In the genomic region with DNA sequence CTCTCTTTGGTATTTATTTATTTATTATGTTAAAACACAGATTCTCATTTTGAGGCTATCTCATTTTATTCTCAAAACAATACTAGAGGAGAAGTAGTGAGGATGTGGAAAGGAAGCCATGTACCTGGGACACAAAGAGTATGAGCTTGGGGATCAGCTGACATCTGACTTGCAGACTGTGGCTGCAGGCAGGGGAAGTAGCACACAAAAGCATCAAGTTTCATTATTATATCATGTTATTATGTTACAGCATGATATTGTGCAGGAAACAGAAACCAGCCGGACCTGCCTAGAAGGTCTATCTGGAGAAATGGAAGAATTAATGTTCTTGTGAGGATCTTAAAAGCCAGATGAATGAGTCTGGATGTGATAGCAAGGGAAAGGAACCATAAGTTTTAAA, we compare ENCODE assay signal across 9 cellular contexts.
DNase-seq lines count a peak whose midpoint lies in the region; ATAC-seq, FAIRE-seq and TF ChIP-seq lines count a peak whose summit lies in the region.
"Had no signal": no experiment of that assay in that cellular context is flagged by ENCODE, and none has a peak within 500 bp of the region (broad histone marks: within the 10 kb centered on the region; RNA-seq: fewer than 3 reads in every experiment).

No MANE protein-coding gene starts in this region.

- H4K20me1 ChIP-seq in PC-3 (ENCODE audit: low read length), result no peaks in the 10 kb centered on the region

- BruUV-seq in PC-3 (replicated peaks; lab: Mats Ljungman, UMichigan), result no TSS peak

- CTCF ChIA-PET in PC-3 (lab: Charles Lee), result no interaction called here

- FAIRE-seq in RCC 7860 (lab: Jason Lieb, UNC), result no peak

- DNase-seq in PC-3 (peak; percentile 55), RCC 7860 (ENCODE audit: low spot score) (no peak), mucosa of gallbladder (ENCODE audit: low spot score) (no peak), NCI-H146 (lab: John Stamatoyannopoulos, UW) (no peak), DMS79 (lab: John Stamatoyannopoulos, UW) (no peak)
- DNase-seq: MG63 had no signal

- no peak for TF ChIP-seq CTCF in PC-3 (conservative IDR thresholded peaks at IDR 0.05; ENCODE audit: low read depth, low read length)

- no peaks in the 10 kb centered on the region for H3K9me2 ChIP-seq in PC-3 (replicated peaks; ENCODE audit: low read length)

- no peak overlapping the region for H3K9ac ChIP-seq in PC-3 (ENCODE audit: low read length)

- POLR2A ChIA-PET in PC-3 (lab: Charles Lee; ENCODE audit: unreplicated experiment), result no interaction called here

- peaks cover 32% of the 10 kb centered on the region for H3K4me1 ChIP-seq in PC-3 (ENCODE audit: insufficient read depth, low read length)

- 0 out of 2 replicates have a peak overlapping the region, but pooled peaks have one; percentile 18 for H3K4me2 ChIP-seq in PC-3 (ENCODE audit: low read length)

- no peaks in the 10 kb centered on the region for H3K27me3 ChIP-seq in PC-3 (ENCODE audit: low read length)
- H3K27me3 ChIP-seq: MG63 had no signal

- intact Hi-C loops in PC-3 (cut with micrococcal nuclease), result loop anchor here (2.0 to 5.0 kb wide), 4 partner anchors 48 to 330 kb away; no protein-coding TSS in a partner anchor

- H3K9me3 ChIP-seq in PC-3 (ENCODE audit: low read length), result no peaks in the 10 kb centered on the region

- ATAC-seq in GM18517 (IDR thresholded peaks at IDR 0.05; ENCODE audit: unreplicated experiment) (peak; percentile 86), GM21447 (IDR thresholded peaks at IDR 0.05; ENCODE audit: unreplicated experiment) (peak; percentile 89), HG03280 (IDR thresholded peaks at IDR 0.05; ENCODE audit: unreplicated experiment) (peak; percentile 74), PC-3 (peak; percentile 78)

- H3K27ac ChIP-seq in PC-3 (ENCODE audit: low read length), result no peak overlapping the region

- H3F3A ChIP-seq in PC-3 (ENCODE audit: low read length, unreplicated experiment), result no peaks in the 10 kb centered on the region

- H2AFZ ChIP-seq in PC-3 (ENCODE audit: low read length), result no peak overlapping the region

- H3K79me2 ChIP-seq in PC-3 (ENCODE audit: low read length), result no peaks in the 10 kb centered on the region

- H3K36me3 ChIP-seq in PC-3 (ENCODE audit: low read depth, low read length), result no peaks in the 10 kb centered on the region
- H3K36me3 ChIP-seq: MG63 had no signal

- H3K4me3 ChIP-seq in PC-3 (ENCODE audit: low read length), result no peak overlapping the region
- H3K4me3 ChIP-seq: MG63 had no signal
